8 cellular contexts compared by ENCODE assay signal in genomic region chr19:3359850-3360493, GRCh38. TPM values are rescaled to one million over a fixed set of nuclear protein-coding genes. Genes with fewer than 3 reads are reported as not detected.
DNase-seq lines count a peak whose midpoint lies in the region; ATAC-seq and TF ChIP-seq lines count a peak whose summit lies in the region.

No MANE protein-coding gene starts in this region.

- H3K27me3 Mint-ChIP-seq in chondrocyte (ENCODE audit: low read depth) = no peaks in the 10 kb centered on the region

- H3K36me3 Mint-ChIP-seq in chondrocyte (ENCODE audit: low read depth) = no peaks in the 10 kb centered on the region

- no peaks in the 10 kb centered on the region for H3K36me3 ChIP-seq in SJSA1
- no peaks in the 10 kb centered on the region for H3K36me3 ChIP-seq in uterus

- DNase-seq in ACHN = peak; percentile 39
- DNase-seq in SJSA1 (ENCODE audit: low read depth in 1 of 2, low spot score in 2 of 2) = no peak
- DNase-seq in chondrocyte (ENCODE audit: low spot score) = no peak
- DNase-seq in uterus = no peak
- DNase-seq in KG1 (lab: John Stamatoyannopoulos, UW) = no peak

- TF ChIP-seq POLR2A in GM18951 (IDR thresholded peaks at IDR 0.05; ENCODE audit: extremely low read depth, insufficient read depth, insufficient read length) = peak; percentile 28
- TF ChIP-seq POLR2A in uterus (IDR thresholded peaks at IDR 0.05) = peak in 1 of 2 donors; percentile 11

- in situ Hi-C loops in ACHN (cut with HindIII; ENCODE audit: low pct_ligation_motif_present, low pct_unique_long_range_greater_than_20kb, low sequenced_read_pairs) (no loop called here), GM18951 (cut with MboI; ENCODE audit: low sequenced_read_pairs, unreplicated experiment) (no loop called here)

- H3K4me1 ChIP-seq in SJSA1 (replicated peaks) = peaks cover 21% of the 10 kb centered on the region
- peaks cover 19% of the 10 kb centered on the region for H3K4me1 ChIP-seq in mononuclear cell (ENCODE audit: insufficient read depth, low read length)
- H3K4me1 ChIP-seq in uterus = peaks cover 0 to 21% of the 10 kb centered on the region in 2 donors

- peak overlapping the region; percentile 82 for H3K4me3 Mint-ChIP-seq in chondrocyte (ENCODE audit: unreplicated experiment)

- H3K9me3 Mint-ChIP-seq in chondrocyte (ENCODE audit: low read depth) = no peaks in the 10 kb centered on the region

- H3K27me3 ChIP-seq in SJSA1 (replicated peaks) = peaks cover 3% of the 10 kb centered on the region; the same call in 1 of the 2 replicates
- no peaks in the 10 kb centered on the region for H3K27me3 ChIP-seq in mononuclear cell (ENCODE audit: insufficient read depth, low read length)
- no peaks in the 10 kb centered on the region for H3K27me3 ChIP-seq in uterus

- ATAC-seq in HG02610 (IDR thresholded peaks at IDR 0.05; ENCODE audit: unreplicated experiment) = no peak

- peak overlapping the region; percentile 77 for H3K4me3 ChIP-seq in SJSA1
- peak overlapping the region; percentile 53 for H3K4me3 ChIP-seq in mononuclear cell (ENCODE audit: low read length)
- peak overlapping the region; percentile 93 to 100 for H3K4me3 ChIP-seq in uterus

- H3K4me1 Mint-ChIP-seq in chondrocyte (ENCODE audit: low read depth) = peaks cover 31% of the 10 kb centered on the region

- TF ChIP-seq CTCF in chondrocyte (IDR thresholded peaks at IDR 0.05) (no peak), uterus (IDR thresholded peaks at IDR 0.05) (no peak)

- intact Hi-C loops in uterus (cut with DNase I; ENCODE audit: low total_unique reads) = loop anchor here (2.0 kb wide), 1 partner anchor 45 kb away; no protein-coding TSS in a partner anchor

- H3K27ac ChIP-seq in SJSA1 (peak overlapping the region; percentile 62), uterus (peak overlapping the region; percentile 100)

- no peak overlapping the region for H3K27ac Mint-ChIP-seq in chondrocyte (ENCODE audit: unreplicated experiment)

- H3K9me3 ChIP-seq in SJSA1 (replicated peaks) (peaks cover 4% of the 10 kb centered on the region; the same call in 1 of the 2 replicates), mononuclear cell (ENCODE audit: low read depth, low read length) (no peaks in the 10 kb centered on the region), uterus (no peaks in the 10 kb centered on the region)

RNA-seq across cellular contexts. Expression of gene NFIC, which starts 6.4 kb away (rescaled TPM):
- 19.9 and 27.6 TPM in 2 replicates for total RNA-seq in SJSA1 (2014; rRNA removed; shearing (Covaris generic))
- total RNA-seq in chondrocyte = 81.5 to 85.5 TPM (median 83.4 TPM) in 3 replicates
- total RNA-seq in mononuclear cell = 17.3 TPM
- 100 to 1,000 TPM in 2 of 4 donors, 10 to 100 TPM in 2; 18.5 to 361 (median 82.9) TPM for total RNA-seq in uterus
